11 cellular contexts compared by ENCODE assay signal in genomic region chr15:78906310-78906608, GRCh38. TPM values are rescaled to one million over a fixed set of nuclear protein-coding genes. Genes with fewer than 3 reads are reported as not detected.
DNase-seq lines count a peak whose midpoint lies in the region; ATAC-seq and TF ChIP-seq lines count a peak whose summit lies in the region.
"Had no signal": no experiment of that assay in that cellular context is flagged by ENCODE, and none has a peak within 500 bp of the region (broad histone marks: within the 10 kb centered on the region; RNA-seq: fewer than 3 reads in every experiment).

No MANE protein-coding gene starts in this region.

- H3K27ac Mint-ChIP-seq in activated naive CD8-positive, alpha-beta T cell treated with anti-CD3 and anti-CD28 coated beads, Interleukin-2, amount 50 U/mL, for 24 hours: no peak overlapping the region
- no peak overlapping the region for H3K27ac Mint-ChIP-seq in activated naive CD8-positive, alpha-beta T cell treated with anti-CD3 and anti-CD28 coated beads for 36 hours
- no peak overlapping the region for H3K27ac Mint-ChIP-seq in activated CD4-positive, alpha-beta memory T cell treated with anti-CD3 and anti-CD28 coated beads for 36 hours

- no peaks in the 10 kb centered on the region for H3K27me3 Mint-ChIP-seq in activated naive CD8-positive, alpha-beta T cell treated with anti-CD3 and anti-CD28 coated beads, Interleukin-2, amount 50 U/mL, for 24 hours
- H3K27me3 Mint-ChIP-seq in activated naive CD8-positive, alpha-beta T cell treated with anti-CD3 and anti-CD28 coated beads for 36 hours: no peaks in the 10 kb centered on the region
- no peaks in the 10 kb centered on the region for H3K27me3 Mint-ChIP-seq in activated CD4-positive, alpha-beta memory T cell treated with anti-CD3 and anti-CD28 coated beads for 36 hours
- H3K27me3 Mint-ChIP-seq: naive B cell had no signal

- H3K4me1 ChIP-seq in adrenal gland (replicated peaks in 1 of 2) (peaks cover 25 to 45% of the 10 kb centered on the region in 2 donors), right atrium auricular region (peaks cover 0 to 50% of the 10 kb centered on the region in 2 donors), upper lobe of right lung (peaks cover 28% of the 10 kb centered on the region)

- H3K9me3 ChIP-seq in adrenal gland (replicated peaks in 1 of 3) (no peaks in the 10 kb centered on the region), right atrium auricular region (no peaks in the 10 kb centered on the region), upper lobe of right lung (no peaks in the 10 kb centered on the region)
- H3K9me3 ChIP-seq: BLaER1 had no signal

- no peak for TF ChIP-seq POLR2A in adrenal gland (IDR thresholded peaks at IDR 0.05)

- 42 to 49% (median 44%) methylated on average over 2 of the region's 2 CpGs for WGBS in adrenal gland, 4 donors

- peaks cover 59% of the 10 kb centered on the region for H3K36me3 Mint-ChIP-seq in activated naive CD8-positive, alpha-beta T cell treated with anti-CD3 and anti-CD28 coated beads, Interleukin-2, amount 50 U/mL, for 24 hours (ENCODE audit: low read depth)
- H3K36me3 Mint-ChIP-seq in activated naive CD8-positive, alpha-beta T cell treated with anti-CD3 and anti-CD28 coated beads for 36 hours: peaks cover 31% of the 10 kb centered on the region
- H3K36me3 Mint-ChIP-seq in activated CD4-positive, alpha-beta memory T cell treated with anti-CD3 and anti-CD28 coated beads for 36 hours: peaks cover 55% of the 10 kb centered on the region

- peak overlapping the region in 3 of 5 donors; percentile 7 to 35 (median 25) for H3K27ac ChIP-seq in adrenal gland
- no peak overlapping the region for H3K27ac ChIP-seq in right atrium auricular region
- no peak overlapping the region for H3K27ac ChIP-seq in upper lobe of right lung
- H3K27ac ChIP-seq: BLaER1 had no signal

- H3K27me3 ChIP-seq in adrenal gland (no peaks in the 10 kb centered on the region), right atrium auricular region (no peaks in the 10 kb centered on the region), upper lobe of right lung (no peaks in the 10 kb centered on the region)
- H3K27me3 ChIP-seq: BLaER1 had no signal

- TF ChIP-seq CTCF in adrenal gland (IDR thresholded peaks at IDR 0.05) (no peak), right atrium auricular region (IDR thresholded peaks at IDR 0.05) (no peak), upper lobe of right lung (IDR thresholded peaks at IDR 0.05) (no peak)

- peaks cover 0 to 74% of the 10 kb centered on the region in 2 donors for H3K36me3 ChIP-seq in adrenal gland (replicated peaks in 1 of 2)
- peaks cover 65% of the 10 kb centered on the region for H3K36me3 ChIP-seq in right atrium auricular region
- peaks cover 96% of the 10 kb centered on the region for H3K36me3 ChIP-seq in upper lobe of right lung

- CTCF ChIA-PET in activated CD4-positive, alpha-beta memory T cell treated with anti-CD3 and anti-CD28 coated beads for 36 hours (lab: Charles Lee): interaction anchor here (1.6 to 7.6 kb wide), 4 partner anchors 15 to 278 kb away, joined by 5 to 74 read pairs (median 28); no protein-coding TSS in a partner anchor

- POLR2A ChIA-PET in activated CD4-positive, alpha-beta memory T cell treated with anti-CD3 and anti-CD28 coated beads for 36 hours (lab: Charles Lee): interaction anchor here (1.0 kb wide), 1 partner anchor 14 kb away, joined by 4 read pairs; no protein-coding TSS in a partner anchor

- no peak for DNase-seq in activated naive CD8-positive, alpha-beta T cell treated with anti-CD3 and anti-CD28 coated beads, Interleukin-2, amount 50 U/mL, for 24 hours
- DNase-seq in activated naive CD8-positive, alpha-beta T cell treated with anti-CD3 and anti-CD28 coated beads for 36 hours: no peak
- DNase-seq in adrenal gland: peak in 6 of 7 donors; percentile 65 to 85 (median 74)
- peak; percentile 76 for DNase-seq in right atrium auricular region (ENCODE audit: low spot score)
- DNase-seq in upper lobe of right lung: no peak
- DNase-seq in NCI-H524 (lab: John Stamatoyannopoulos, UW): no peak
- no peak for DNase-seq in NCI-H345 (lab: John Stamatoyannopoulos, UW)
- no peak for DNase-seq in activated CD4-positive, alpha-beta memory T cell treated with anti-CD3 and anti-CD28 coated beads for 36 hours
- DNase-seq: effector CD8-positive, alpha-beta T cell; naive B cell had no signal

- ATAC-seq in activated naive CD8-positive, alpha-beta T cell treated with anti-CD3 and anti-CD28 coated beads, Interleukin-2, amount 50 U/mL, for 24 hours: peak; percentile 30
- ATAC-seq in upper lobe of right lung: peak; percentile 64

- intact Hi-C loops in adrenal gland (cut with DNase I) (no loop called here), upper lobe of right lung (cut with DNase I) (no loop called here)
- intact Hi-C loops in activated CD4-positive, alpha-beta memory T cell treated with anti-CD3 and anti-CD28 coated beads for 36 hours (cut with micrococcal nuclease): no loop called here

- H3K4me3 Mint-ChIP-seq in activated naive CD8-positive, alpha-beta T cell treated with anti-CD3 and anti-CD28 coated beads, Interleukin-2, amount 50 U/mL, for 24 hours: no peak overlapping the region
- no peak overlapping the region for H3K4me3 Mint-ChIP-seq in activated naive CD8-positive, alpha-beta T cell treated with anti-CD3 and anti-CD28 coated beads for 36 hours
- no peak overlapping the region for H3K4me3 Mint-ChIP-seq in activated CD4-positive, alpha-beta memory T cell treated with anti-CD3 and anti-CD28 coated beads for 36 hours
- H3K4me3 Mint-ChIP-seq: naive B cell had no signal

- no peaks in the 10 kb centered on the region for H3K9me3 Mint-ChIP-seq in activated naive CD8-positive, alpha-beta T cell treated with anti-CD3 and anti-CD28 coated beads, Interleukin-2, amount 50 U/mL, for 24 hours
- H3K9me3 Mint-ChIP-seq in activated naive CD8-positive, alpha-beta T cell treated with anti-CD3 and anti-CD28 coated beads for 36 hours: no peaks in the 10 kb centered on the region
- H3K9me3 Mint-ChIP-seq in activated CD4-positive, alpha-beta memory T cell treated with anti-CD3 and anti-CD28 coated beads for 36 hours: no peaks in the 10 kb centered on the region
- H3K9me3 Mint-ChIP-seq: naive B cell had no signal

- peaks cover 4% of the 10 kb centered on the region for H3K4me1 Mint-ChIP-seq in activated naive CD8-positive, alpha-beta T cell treated with anti-CD3 and anti-CD28 coated beads, Interleukin-2, amount 50 U/mL, for 24 hours
- H3K4me1 Mint-ChIP-seq in activated naive CD8-positive, alpha-beta T cell treated with anti-CD3 and anti-CD28 coated beads for 36 hours: peaks cover 2% of the 10 kb centered on the region
- H3K4me1 Mint-ChIP-seq in activated CD4-positive, alpha-beta memory T cell treated with anti-CD3 and anti-CD28 coated beads for 36 hours (ENCODE audit: low read depth): peaks cover 23% of the 10 kb centered on the region

- no peak overlapping the region for H3K4me3 ChIP-seq in adrenal gland
- no peak overlapping the region for H3K4me3 ChIP-seq in right atrium auricular region
- no peak overlapping the region for H3K4me3 ChIP-seq in upper lobe of right lung
- H3K4me3 ChIP-seq: BLaER1 had no signal

RNA-seq across cellular contexts. Expression of gene MORF4L1, which starts 33.6 kb away (rescaled TPM):
- total RNA-seq in activated naive CD8-positive, alpha-beta T cell treated with anti-CD3 and anti-CD28 coated beads for 36 hours: 100 to 1,000 TPM; 275 to 293 TPM
- total RNA-seq in adrenal gland: 100 to 1,000 TPM; 190 to 389 (median 342) TPM
- 100 to 1,000 TPM in 2 of 3 donors, 10 to 100 TPM in 1; 99.8 to 935 (median 228) TPM for polyA plus RNA-seq in adrenal gland
- 100 to 1,000 TPM; 330 to 368 TPM for total RNA-seq in right atrium auricular region
- 261 TPM for total RNA-seq in upper lobe of right lung
- 100 to 1,000 TPM; 262 TPM for total RNA-seq in activated CD4-positive, alpha-beta memory T cell treated with anti-CD3 and anti-CD28 coated beads for 36 hours

RNA-seq across cellular contexts. Expression of gene CTSH, which starts 38.6 kb away (rescaled TPM):
- total RNA-seq in activated naive CD8-positive, alpha-beta T cell treated with anti-CD3 and anti-CD28 coated beads for 36 hours: 1 to 10 TPM; 4.3 to 4.9 TPM
- total RNA-seq in adrenal gland: 100 to 1,000 TPM in 7 of 8 donors, 10 to 100 TPM in 1; 74.6 to 303 (median 155) TPM
- 100 to 1,000 TPM in 1 of 3 donors, 10 to 100 TPM in 2; 71.2 to 156 (median 89.7) TPM for polyA plus RNA-seq in adrenal gland
- 100 to 1,000 TPM in 1 of 2 donors, 10 to 100 TPM in 1; 51.0 to 114 TPM for total RNA-seq in right atrium auricular region
- 1,018 TPM for total RNA-seq in upper lobe of right lung
- total RNA-seq in activated CD4-positive, alpha-beta memory T cell treated with anti-CD3 and anti-CD28 coated beads for 36 hours: 100 to 1,000 TPM; 127 to 132 TPM

Comparison
In these comparisons a context has a peak if more than half of its experiments do, and no peak if none do; other contexts are left out.
1. DNase-seq: peak in adrenal gland (6 of 7) and right atrium auricular region (single experiment); none in activated naive CD8-positive, alpha-beta T cell treated with anti-CD3 and anti-CD28 coated beads, Interleukin-2, amount 50 U/mL, for 24 hours (single experiment), activated naive CD8-positive, alpha-beta T cell treated with anti-CD3 and anti-CD28 coated beads for 36 hours (single experiment), upper lobe of right lung (single experiment), NCI-H524 (0 of 2), NCI-H345 (single experiment) and activated CD4-positive, alpha-beta memory T cell treated with anti-CD3 and anti-CD28 coated beads for 36 hours (single experiment).
2. H3K27ac ChIP-seq: peak in adrenal gland (3 of 5); none in right atrium auricular region (0 of 2) and upper lobe of right lung (single experiment).
3. RNA of gene CTSH, which starts 38.6 kb away (total RNA-seq): 1,018 TPM in upper lobe of right lung (single experiment), 74.6 to 303 TPM in adrenal gland, 127 to 132 TPM in activated CD4-positive, alpha-beta memory T cell treated with anti-CD3 and anti-CD28 coated beads for 36 hours and 51.0 to 114 TPM in right atrium auricular region; 4.3 to 4.9 TPM in activated naive CD8-positive, alpha-beta T cell treated with anti-CD3 and anti-CD28 coated beads for 36 hours; every median in the first group is over 4 times any median in the second.